In the genomic region with DNA sequence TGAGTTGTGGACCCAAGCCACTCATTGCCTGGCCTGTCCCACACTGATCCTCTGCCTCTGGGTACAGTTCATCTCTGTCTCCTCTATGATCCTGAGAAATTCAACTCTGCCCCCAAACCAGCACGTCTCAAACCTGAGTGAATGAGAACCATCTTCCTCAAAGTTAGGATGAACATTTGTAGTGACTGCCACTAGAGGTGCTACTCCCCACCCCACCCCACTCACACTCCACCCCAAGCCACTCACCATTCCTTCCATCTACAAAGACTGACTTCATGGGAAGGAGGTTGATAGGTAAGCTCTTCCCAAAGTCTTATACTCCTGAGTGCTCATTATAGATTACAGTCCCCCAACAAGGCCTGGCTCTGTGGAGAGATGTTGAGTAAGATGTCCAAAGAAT, we compare ENCODE assay signal across 14 cellular contexts. TPM values are rescaled to one million over a fixed set of nuclear protein-coding genes. Genes with fewer than 3 reads are reported as not detected.
DNase-seq lines count a peak whose midpoint lies in the region; ATAC-seq, FAIRE-seq and TF ChIP-seq lines count a peak whose summit lies in the region.
"Had no signal": no experiment of that assay in that cellular context is flagged by ENCODE, and none has a peak within 500 bp of the region (broad histone marks: within the 10 kb centered on the region; RNA-seq: fewer than 3 reads in every experiment).

No MANE protein-coding gene starts in this region.

- H3K9me3 ChIP-seq in HCT116 (ENCODE audit: control insufficient read depth in 1 of 2, insufficient read depth in 1 of 2, low read depth in 1 of 2, low read length in 2 of 2) = no peaks in the 10 kb centered on the region
- H3K9me3 ChIP-seq in GM12878 (replicated peaks; ENCODE audit: control insufficient read depth, insufficient read depth, low read length) = no peaks in the 10 kb centered on the region; the same call in 2 of the 3 replicates
- H3K9me3 ChIP-seq in psoas muscle = no peaks in the 10 kb centered on the region
- H3K9me3 ChIP-seq in neuronal stem cell (replicated peaks in 1 of 2; ENCODE audit: control insufficient read depth in 2 of 2, insufficient read depth in 1 of 2, low read depth in 1 of 2, low read length in 2 of 2) = no peaks in the 10 kb centered on the region
- H3K9me3 ChIP-seq: Caco-2 had no signal

- H3K18ac ChIP-seq in neuronal stem cell (ENCODE audit: low read length) = no peak overlapping the region

- POLR2A ChIA-PET in HCT116 (lab: Charles Lee) (no interaction called here), GM12878 (lab: Charles Lee) (no interaction called here)

- peak; percentile 53 for TF ChIP-seq CTCF in GM06990 (IDR thresholded peaks at IDR 0.05; ENCODE audit: insufficient read depth, low read length, poor library complexity, severe bottlenecking)
- peak in 2 of 3 experiments; percentile 29 to 44; a peak in 3 of 6 replicates for TF ChIP-seq CTCF in HCT116 (IDR thresholded peaks at IDR 0.05 in 2 of 3, conservative IDR thresholded peaks at IDR 0.05 in 1 of 3; ENCODE audit: borderline replicate concordance in 1 of 3, insufficient read depth in 1 of 3, low read depth in 2 of 3, low read length in 2 of 3)
- peak in 2 of 3 experiments; percentile 10 to 34; a peak in 2 of 6 replicates for TF ChIP-seq CTCF in GM12878 (IDR thresholded peaks at IDR 0.05 in 2 of 3, conservative IDR thresholded peaks at IDR 0.05 in 1 of 3; ENCODE audit: control insufficient read depth in 2 of 3, extremely low read depth in 1 of 3, insufficient read depth in 1 of 3, low read depth in 3 of 3, low read length in 3 of 3)
- no peak for TF ChIP-seq CTCF in psoas muscle (IDR thresholded peaks at IDR 0.05)

- H2BK15ac ChIP-seq in neuronal stem cell (ENCODE audit: low read length) = no peak overlapping the region

- TF ChIP-seq RAD21 in HCT116 (IDR thresholded peaks at IDR 0.05; ENCODE audit: low read depth) = no peak
- TF ChIP-seq RAD21 in GM12878 (IDR thresholded peaks at IDR 0.05; ENCODE audit: insufficient read depth, low read depth, low read length) = no peak

- H3K4me2 ChIP-seq in HCT116 (ENCODE audit: low read length) (no peak overlapping the region), GM12878 (ENCODE audit: control insufficient read depth, insufficient read depth) (no peak overlapping the region), neuronal stem cell (ENCODE audit: insufficient read depth, low read length, poor library complexity, severe bottlenecking) (no peak overlapping the region)

- H3K4ac ChIP-seq in neuronal stem cell (ENCODE audit: low read length) = no peak overlapping the region

- H4K91ac ChIP-seq in neuronal stem cell (ENCODE audit: low read depth, low read length, poor library complexity) = no peak overlapping the region

- H3K4me1 ChIP-seq in HCT116 (ENCODE audit: control insufficient read depth in 1 of 2, insufficient read depth in 2 of 2, low read length in 2 of 2) = no peaks in the 10 kb centered on the region
- no peaks in the 10 kb centered on the region for H3K4me1 ChIP-seq in GM12878 (ENCODE audit: control insufficient read depth, insufficient read depth, low read length)
- peaks cover 35% of the 10 kb centered on the region for H3K4me1 ChIP-seq in psoas muscle
- no peaks in the 10 kb centered on the region for H3K4me1 ChIP-seq in neuronal stem cell (ENCODE audit: control insufficient read depth in 2 of 2, insufficient read depth in 1 of 2, low read depth in 1 of 2, low read length in 2 of 2)
- H3K4me1 ChIP-seq: Caco-2 had no signal

- SMC1A ChIA-PET in GM12878 (lab: Charles Lee; ENCODE audit: uncharacterized antibody, unreplicated experiment) = interaction anchor here (1.7 to 2.9 kb wide), 2 partner anchors 21 to 23 kb away, joined by 4 to 11 read pairs; no protein-coding TSS in a partner anchor

- H3K4me3 ChIP-seq in GM06990 (replicated peaks; ENCODE audit: low read depth, low read length) (no peak overlapping the region), HCT116 (replicated peaks in 1 of 2; ENCODE audit: low read depth in 1 of 2, low read length in 2 of 2) (no peak overlapping the region), GM12878 (no peak overlapping the region), psoas muscle (no peak overlapping the region), neuronal stem cell (ENCODE audit: low read length in 2 of 2) (no peak overlapping the region)
- H3K4me3 ChIP-seq: K562 had no signal

- CTCF ChIA-PET in HCT116 (lab: Charles Lee) (no interaction called here), GM12878 (lab: Yijun Ruan, JAX) (interaction anchor here (0.6 to 1.9 kb wide), 8 partner anchors 10 to 356 kb away, joined by 3 to 6 read pairs (median 4); no protein-coding TSS in a partner anchor)

- H3K23ac ChIP-seq in neuronal stem cell (ENCODE audit: low read depth, low read length, poor library complexity) = no peak overlapping the region

- no peaks in the 10 kb centered on the region for H3K9me2 ChIP-seq in HCT116 (ENCODE audit: insufficient read depth)

- no peaks in the 10 kb centered on the region for H3K79me1 ChIP-seq in neuronal stem cell (ENCODE audit: low read depth, low read length)

- TF ChIP-seq EP300 in GM12878 (IDR thresholded peaks at IDR 0.05; ENCODE audit: borderline replicate concordance in 1 of 2, control insufficient read depth in 1 of 2, low read depth in 2 of 2, low read length in 2 of 2) = no peak

- no peaks in the 10 kb centered on the region for H3K27me3 ChIP-seq in GM06990 (replicated peaks; ENCODE audit: control insufficient read depth, insufficient read depth, low read length)
- H3K27me3 ChIP-seq in HCT116 (ENCODE audit: insufficient read depth, low read length) = no peaks in the 10 kb centered on the region
- no peaks in the 10 kb centered on the region for H3K27me3 ChIP-seq in GM12878 (replicated peaks in 1 of 2; ENCODE audit: control insufficient read depth in 2 of 2, insufficient read depth in 2 of 2, low read length in 1 of 2)
- H3K27me3 ChIP-seq in psoas muscle (ENCODE audit: insufficient read depth in 3 of 3, low read length in 2 of 3) = no peaks in the 10 kb centered on the region
- no peaks in the 10 kb centered on the region for H3K27me3 ChIP-seq in neuronal stem cell (ENCODE audit: control insufficient read depth in 3 of 3, insufficient read depth in 3 of 3, low read depth in 1 of 3, low read length in 3 of 3)

- peak; percentile 85 for ATAC-seq in HCT116
- ATAC-seq in GM12878 = peak; percentile 61; the same call in 2 of the 3 replicates
- ATAC-seq in psoas muscle = no peak
- ATAC-seq: K562 had no signal

- in situ Hi-C loops in GM12878 (cut with MboI) = no loop called here

- H3K79me2 ChIP-seq in HCT116 (ENCODE audit: insufficient read depth, low read length) = no peaks in the 10 kb centered on the region
- no peaks in the 10 kb centered on the region for H3K79me2 ChIP-seq in GM12878 (ENCODE audit: control insufficient read depth, insufficient read depth, low read length)

- TF ChIP-seq POLR2A in HCT116 (IDR thresholded peaks at IDR 0.05; ENCODE audit: borderline replicate concordance, extremely low read depth, insufficient read depth, insufficient read length) (no peak), GM12878 (IDR thresholded peaks at IDR 0.05; ENCODE audit: low read depth, low read length) (no peak)

- DNase-seq in GM06990 (ENCODE audit: extremely low read depth, insufficient read length) (no peak), HCT116 (ENCODE audit: low read depth, low spot score) (no peak), GM12878 (ENCODE audit: low read depth, low spot score) (no peak), psoas muscle (no peak), LoVo (ENCODE audit: low spot score) (no peak), neuronal stem cell (ENCODE audit: low spot score) (no peak), occipital lobe (lab: John Stamatoyannopoulos, UW) (no peak), NOMO-1 treated with DMSO at 0.1 percent for 48 hours (lab: John Stamatoyannopoulos, UW; ENCODE audit: unreplicated experiment) (no peak)
- DNase-seq: amygdala, Caco-2, NCI-H2081 had no signal

- BruUV-seq in HCT116 (replicated peaks; lab: Mats Ljungman, UMichigan) = no TSS peak
- no TSS peak for BruUV-seq in GM12878 (replicated peaks; lab: Mats Ljungman, UMichigan)

- no peak overlapping the region for H2BK120ac ChIP-seq in neuronal stem cell (ENCODE audit: low read depth, low read length)

- intact Hi-C loops in HCT116 (cut with micrococcal nuclease) (no loop called here), GM12878 (cut with micrococcal nuclease; ENCODE audit: unreplicated experiment) (no loop called here), psoas muscle (cut with DNase I) (no loop called here)

- H2BK5ac ChIP-seq in neuronal stem cell (ENCODE audit: low read length) = no peak overlapping the region

- H4K20me1 ChIP-seq in HCT116 (ENCODE audit: insufficient read depth) = no peaks in the 10 kb centered on the region
- no peaks in the 10 kb centered on the region for H4K20me1 ChIP-seq in GM12878 (ENCODE audit: control insufficient read depth, insufficient read depth)

- RAD21 ChIA-PET in HCT116 (lab: Charles Lee; ENCODE audit: low non-redundant PET in 1 of 2, low total read pairs in 2 of 2, uncharacterized antibody in 2 of 2, unreplicated experiment in 2 of 2) (no interaction called here), GM12878 (lab: Charles Lee; ENCODE audit: unreplicated experiment) (interaction anchor here (0.6 to 1.0 kb wide), 2 partner anchors 23 to 355 kb away, joined by 3 read pairs; no protein-coding TSS in a partner anchor)

- no peak overlapping the region for H4K8ac ChIP-seq in neuronal stem cell (ENCODE audit: low read depth, low read length)

- no peak for FAIRE-seq in GM12878 (lab: Jason Lieb, UNC)
- FAIRE-seq: endometrium, K562, urothelium cell line had no signal

- H3K14ac ChIP-seq in neuronal stem cell (ENCODE audit: low read length) = no peak overlapping the region

- H3K9ac ChIP-seq in HCT116 (ENCODE audit: low read length) = no peak overlapping the region
- H3K9ac ChIP-seq in GM12878 (ENCODE audit: control insufficient read depth, insufficient read depth, low read length) = no peak overlapping the region
- H3K9ac ChIP-seq in neuronal stem cell (ENCODE audit: low read depth, low read length, poor library complexity) = no peak overlapping the region

- H2BK12ac ChIP-seq in neuronal stem cell (ENCODE audit: low read length) = no peak overlapping the region

- H3K27ac ChIP-seq in HCT116 (ENCODE audit: low read depth, low read length) = no peak overlapping the region
- no peak overlapping the region for H3K27ac ChIP-seq in GM12878 (ENCODE audit: control insufficient read depth, insufficient read depth)
- peak overlapping the region; percentile 88 for H3K27ac ChIP-seq in psoas muscle
- no peak overlapping the region for H3K27ac ChIP-seq in neuronal stem cell (replicated peaks; ENCODE audit: low read length)

- no peaks in the 10 kb centered on the region for H3K36me3 ChIP-seq in GM06990 (ENCODE audit: control insufficient read depth, insufficient read depth, low read length)
- H3K36me3 ChIP-seq in HCT116 (ENCODE audit: control insufficient read depth in 1 of 2, insufficient read depth in 2 of 2, low read length in 2 of 2) = no peaks in the 10 kb centered on the region
- no peaks in the 10 kb centered on the region for H3K36me3 ChIP-seq in GM12878 (ENCODE audit: control insufficient read depth in 2 of 2, insufficient read depth in 2 of 2, low read length in 1 of 2)
- H3K36me3 ChIP-seq in psoas muscle (ENCODE audit: insufficient read depth in 1 of 2, low read depth in 1 of 2) = no peaks in the 10 kb centered on the region
- H3K36me3 ChIP-seq in neuronal stem cell (replicated peaks in 1 of 2; ENCODE audit: control insufficient read depth in 2 of 2, insufficient read depth in 2 of 2, low read length in 2 of 2) = no peaks in the 10 kb centered on the region

- H2AFZ ChIP-seq in HCT116 (ENCODE audit: low read depth, low read length, poor library complexity, severe bottlenecking) (no peak overlapping the region), GM12878 (ENCODE audit: control insufficient read depth, low read depth, low read length) (no peak overlapping the region), neuronal stem cell (ENCODE audit: low read length) (no peak overlapping the region)

- 38% methylated on average over 1 of the region's 1 CpG for WGBS in GM12878 (ENCODE audit: insufficient coverage, insufficient replicate concordance, low lambda C conversion rate, missing lambda C conversion rate)
- 85 to 92% (median 91%) methylated on average over 1 of the region's 1 CpG for WGBS in psoas muscle, 3 donors
- no CpG with 5 or more reads among the region's 1 CpG for WGBS in neuronal stem cell (ENCODE audit: extremely low coverage in 2 of 2, insufficient read length in 2 of 2, insufficient replicate concordance in 1 of 2), 2 donors

- H2AK5ac ChIP-seq in neuronal stem cell (ENCODE audit: low read depth, low read length) = no peak overlapping the region

RNA-seq across cellular contexts. Expression of gene NEK10, which starts 43.8 kb away (rescaled TPM):
- total RNA-seq in HCT116 (2021; ENCODE audit: unreplicated experiment) = 1.2 TPM
- 0.20 and 0.42 TPM in 2 replicates for polyA plus RNA-seq in HCT116 (2012)
- 3.4 and 4.3 TPM in 2 replicates for total RNA-seq in GM12878 (2013; cell fraction: nucleolus; rRNA removed)
- total RNA-seq in GM12878 (2014; rRNA removed) = 0.11 and 0.17 TPM in 2 replicates
- total RNA-seq in GM12878 (2014; rRNA removed; fragmentation: Illumina TruSeq; extraction: Trizol) = 0.18 and 0.37 TPM in 2 replicates
- total RNA-seq in GM12878 (2021) = 0.15 and 0.29 TPM in 2 replicates
- not detected for polyA plus RNA-seq in GM12878 (2011; ENCODE audit: low read depth)
- polyA plus RNA-seq in GM12878 (2011; rRNA removed) = 0.19 and 0.45 TPM in 2 replicates
- polyA plus RNA-seq in GM12878 (2011; cell fraction: cytosol; rRNA removed) = 0.18 and 0.36 TPM in 2 replicates
- 0.79 and 0.97 TPM in 2 replicates for polyA plus RNA-seq in GM12878 (2011; cell fraction: nucleus; rRNA removed)
- 0.08 and 0.31 TPM in 2 replicates for polyA plus RNA-seq in GM12878 (2012)
- polyA plus RNA-seq in GM12878 (2014; fragmentation: Illumina TruSeq; extraction: Trizol) = 0.09 TPM in 1 of 2 replicates, not detected in the other
- polyA plus RNA-seq in GM12878 (2014; fragmentation: Nextera tagmentation; extraction: Ambion mirVana) = not detected
- 0.06 and 0.09 TPM in 2 replicates for polyA plus RNA-seq in GM12878 (2014; rRNA removed)
- under 1 TPM; 0.12 to 0.40 TPM for polyA plus RNA-seq in GM12878 (2016; fragmentation: Nextera tagmentation; extraction: Ambion mirVana)
- 1.9 and 2.0 TPM in 2 replicates for polyA minus RNA-seq in GM12878 (2011; rRNA and poly(A)+ RNA removed)
- not detected in 2 replicates for polyA minus RNA-seq in GM12878 (2011; cell fraction: cytosol; rRNA and poly(A)+ RNA removed)
- polyA minus RNA-seq in GM12878 (2011; cell fraction: nucleus; rRNA and poly(A)+ RNA removed) = 1.9 and 5.3 TPM in 2 replicates
- 10 to 100 TPM in 1 of 4 donors, 1 to 10 TPM in 3; 5.0 to 16.6 (median 6.4) TPM for total RNA-seq in psoas muscle
- 1 to 10 TPM in 2 of 3 donors, under 1 TPM in 1; 0.44 to 4.1 (median 1.3) TPM for polyA plus RNA-seq in psoas muscle
- polyA plus RNA-seq in neuronal stem cell (2013, experiment 1 of 2) = 0.43 TPM
- 0.54 TPM for polyA plus RNA-seq in neuronal stem cell (2013, experiment 2 of 2)
- 25.7 TPM for total RNA-seq in occipital lobe
- polyA plus RNA-seq: K562 had no signal

Comparison
In these comparisons a context has a peak if more than half of its experiments do, and no peak if none do; other contexts are left out.
1. ATAC-seq: peak in HCT116 (single experiment) and GM12878 (single experiment); none in psoas muscle (0 of 4).